In the genomic region with DNA sequence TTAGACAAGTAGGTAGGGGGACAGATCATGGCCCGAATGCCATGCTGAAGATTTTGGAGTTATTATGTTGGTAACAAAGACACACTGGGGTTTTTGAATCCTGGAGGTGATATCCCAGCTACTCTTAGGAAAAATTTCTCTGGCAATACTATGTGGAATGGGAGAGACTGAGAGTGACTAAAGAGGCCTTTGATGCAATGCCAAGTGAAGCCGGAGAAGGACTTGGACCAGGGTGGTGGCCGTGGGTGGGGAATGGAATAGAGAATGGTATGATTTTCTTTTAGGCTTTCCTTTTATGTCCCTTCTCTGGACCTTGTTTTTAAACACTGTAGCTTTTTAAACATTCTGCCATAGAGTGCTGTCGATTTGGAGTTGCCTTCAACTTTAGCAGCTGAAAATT, we compare ENCODE assay signal across 20 cellular contexts.
A peak's percentile ranks its signal among the peaks of the same experiment; 100 is the strongest.
DNase-seq lines count a peak whose midpoint lies in the region; ATAC-seq and TF ChIP-seq lines count a peak whose summit lies in the region.
"Had no signal": no experiment of that assay in that cellular context is flagged by ENCODE, and none has a peak within 500 bp of the region (broad histone marks: within the 10 kb centered on the region; RNA-seq: fewer than 3 reads in every experiment).

No MANE protein-coding gene starts in this region.

- H3K14ac ChIP-seq in mesenchymal stem cell (ENCODE audit: low read length in 2 of 2), result no peak overlapping the region

- DNase-seq in left ventricle myocardium superior, result no peak
- DNase-seq in Right ventricle myocardium inferior (ENCODE audit: missing footprints), result no peak
- peak; percentile 61 for DNase-seq in astrocyte of the hippocampus (ENCODE audit: low read depth, low spot score)
- DNase-seq in mesothelial cell of epicardium (ENCODE audit: low spot score in 2 of 2, unreplicated experiment in 2 of 2), result no peak
- DNase-seq in NCI-H1105 (lab: John Stamatoyannopoulos, UW), result no peak
- no peak for DNase-seq in Kasumi-1 (lab: John Stamatoyannopoulos, UW)
- no peak for DNase-seq in SKM-1 (lab: John Stamatoyannopoulos, UW; ENCODE audit: unreplicated experiment)
- no peak for DNase-seq in mesenchymal stem cell
- DNase-seq: 8988T; DMS 273 treated with DMSO at 0.1 percent for 48 hours; GF-D8; GOT3; KG1; NCI-H1105 treated with DMSO at 0.1 percent for 48 hours; NCI-H1694 treated with DMSO at 0.1 percent for 48 hours; NK-92 treated with Interleukin-12 subunit alpha and Interleukin-12 subunit beta, amount 100 ng/mL, for 24 hours; OCI-M1 had no signal

- H3K4me1 ChIP-seq in mesenchymal stem cell (ENCODE audit: control insufficient read depth, insufficient read depth, low read depth, low read length), result peaks cover 5% of the 10 kb centered on the region

- WGBS in mesenchymal stem cell, result 94% methylated on average over 4 of the region's 4 CpGs

- H3K23ac ChIP-seq in mesenchymal stem cell (ENCODE audit: low read length in 2 of 2), result no peak overlapping the region

- H2BK120ac ChIP-seq in mesenchymal stem cell (ENCODE audit: low read depth, low read length), result no peak overlapping the region

- no peak overlapping the region for H2BK12ac ChIP-seq in mesenchymal stem cell (ENCODE audit: low read length in 2 of 2)

- peaks cover 21% of the 10 kb centered on the region for H3K36me3 Mint-ChIP-seq in mesothelial cell of epicardium

- peaks cover 35% of the 10 kb centered on the region for H3K4me1 Mint-ChIP-seq in mesothelial cell of epicardium

- no peak overlapping the region for H4K8ac ChIP-seq in mesenchymal stem cell (ENCODE audit: low read length)

- no peaks in the 10 kb centered on the region for H3K27me3 Mint-ChIP-seq in mesothelial cell of epicardium (ENCODE audit: low read depth)

- no peak for TF ChIP-seq CTCF in mesothelial cell of epicardium (IDR thresholded peaks at IDR 0.05; ENCODE audit: unreplicated experiment)

- H3K4me3 ChIP-seq in mesenchymal stem cell (ENCODE audit: insufficient read depth in 1 of 2, low read depth in 1 of 2, low read length in 2 of 2), result no peak overlapping the region
- H3K4me3 ChIP-seq: SJSA1 had no signal

- intact Hi-C loops in left ventricle myocardium superior (cut with micrococcal nuclease) (no loop called here), Right ventricle myocardium inferior (cut with DNase I) (no loop called here)

- peak overlapping the region; percentile 45 for H3K27ac Mint-ChIP-seq in mesothelial cell of epicardium

- ATAC-seq in left ventricle myocardium superior (peak; percentile 34), Right ventricle myocardium inferior (no peak)

- H3K27ac ChIP-seq in mesenchymal stem cell (ENCODE audit: low read length, poor library complexity, severe bottlenecking), result no peak overlapping the region
- H3K27ac ChIP-seq: C4-2B, RWPE1, SJSA1 had no signal

- H3K4me2 ChIP-seq in mesenchymal stem cell (ENCODE audit: low read length, poor library complexity, severe bottlenecking), result no peak overlapping the region

- H2BK15ac ChIP-seq in mesenchymal stem cell (ENCODE audit: low read depth, poor library complexity, severe bottlenecking), result no peak overlapping the region

- H2AFZ ChIP-seq in mesenchymal stem cell (ENCODE audit: low read depth, low read length), result no peak overlapping the region

- no peak overlapping the region for H2BK5ac ChIP-seq in mesenchymal stem cell (ENCODE audit: low read depth, low read length, poor library complexity, severe bottlenecking)

- no peak overlapping the region for H3K4me3 Mint-ChIP-seq in mesothelial cell of epicardium

- H3K27me3 ChIP-seq in mesenchymal stem cell (ENCODE audit: control insufficient read depth in 1 of 2, insufficient read depth in 1 of 2, low read length in 2 of 2), result no peaks in the 10 kb centered on the region
- H3K27me3 ChIP-seq: SJSA1 had no signal

- no peak overlapping the region for H4K91ac ChIP-seq in mesenchymal stem cell (ENCODE audit: low read length)

- no peaks in the 10 kb centered on the region for H3K9me3 Mint-ChIP-seq in mesothelial cell of epicardium

- H3K4ac ChIP-seq in mesenchymal stem cell (ENCODE audit: low read depth in 1 of 2, low read length in 2 of 2), result no peak overlapping the region

- H3K18ac ChIP-seq in mesenchymal stem cell (ENCODE audit: low read depth in 1 of 2, low read length in 2 of 2), result no peak overlapping the region

- H2AK5ac ChIP-seq in mesenchymal stem cell (ENCODE audit: low read length, severe bottlenecking), result no peak overlapping the region

- H3K9ac ChIP-seq in mesenchymal stem cell (ENCODE audit: low read length), result no peak overlapping the region

- no peaks in the 10 kb centered on the region for H3K9me3 ChIP-seq in mesenchymal stem cell (ENCODE audit: control insufficient read depth, low read length)
- H3K9me3 ChIP-seq: SJSA1 had no signal

- no peaks in the 10 kb centered on the region for H3K36me3 ChIP-seq in mesenchymal stem cell (ENCODE audit: control insufficient read depth in 1 of 2, insufficient read depth in 2 of 2, low read depth in 1 of 2, low read length in 2 of 2)
- H3K36me3 ChIP-seq: SJSA1 had no signal

- H3K79me1 ChIP-seq in mesenchymal stem cell (replicated peaks; ENCODE audit: low read length, poor library complexity, severe bottlenecking), result peaks cover 2% of the 10 kb centered on the region
